In genomic region chr18:2662990-2663389, GRCh38 we compare ENCODE assay signal across 18 cellular contexts. TPM values are rescaled to one million over a fixed set of nuclear protein-coding genes. Genes with fewer than 3 reads are reported as not detected.
DNase-seq lines count a peak whose midpoint lies in the region; ATAC-seq, FAIRE-seq and TF ChIP-seq lines count a peak whose summit lies in the region.
"Had no signal": no experiment of that assay in that cellular context is flagged by ENCODE, and none has a peak within 500 bp of the region (broad histone marks: within the 10 kb centered on the region; RNA-seq: fewer than 3 reads in every experiment).

No MANE protein-coding gene starts in this region.

- WGBS in GM12878 (ENCODE audit: insufficient coverage, insufficient replicate concordance, low lambda C conversion rate, missing lambda C conversion rate): 18% methylated on average over 5 of the region's 5 CpGs

- H3K27ac ChIP-seq in GM12878 (ENCODE audit: control insufficient read depth, insufficient read depth): no peak overlapping the region
- H3K27ac ChIP-seq: parathyroid adenoma had no signal

- SMC1A ChIA-PET in GM12878 (lab: Charles Lee; ENCODE audit: uncharacterized antibody, unreplicated experiment): interaction anchor here (1.0 kb wide), 1 partner anchor 21 kb away, joined by 3 read pairs; no protein-coding TSS in a partner anchor

- TF ChIP-seq RAD21 in GM12878 (IDR thresholded peaks at IDR 0.05; ENCODE audit: insufficient read depth, low read depth, low read length): no peak

- peaks cover 73% of the 10 kb centered on the region for H3K4me1 Mint-ChIP-seq in activated T-cell treated with anti-CD3 and anti-CD28 coated beads, Interleukin-2, amount 50 U/mL, for 4 hours (ENCODE audit: low read depth)
- peaks cover 70% of the 10 kb centered on the region for H3K4me1 Mint-ChIP-seq in stimulated activated effector memory CD8-positive, alpha-beta T cell treated with anti-CD3 and anti-CD28 coated beads, Interleukin-12 subunit alpha, Interleukin-12 subunit beta, amount 100 ng/mL, for 72 hours

- no peak overlapping the region for H2AFZ ChIP-seq in GM12878 (ENCODE audit: control insufficient read depth, low read depth, low read length)
- H2AFZ ChIP-seq: parathyroid adenoma had no signal

- H3K4me2 ChIP-seq in GM12878 (ENCODE audit: control insufficient read depth, insufficient read depth): peak overlapping the region; percentile 11

- H3K9ac ChIP-seq in GM12878 (ENCODE audit: control insufficient read depth, insufficient read depth, low read length): no peak overlapping the region
- H3K9ac ChIP-seq: parathyroid adenoma had no signal

- in situ Hi-C loops in GM12878 (cut with MboI): no loop called here

- H3K27me3 Mint-ChIP-seq in activated T-cell treated with anti-CD3 and anti-CD28 coated beads, Interleukin-2, amount 50 U/mL, for 4 hours (ENCODE audit: low read depth): no peaks in the 10 kb centered on the region
- H3K27me3 Mint-ChIP-seq: activated naive CD4-positive, alpha-beta T cell treated with anti-CD3 and anti-CD28 coated beads, Interleukin-2, amount 10 ng/mL, durations not matched to agents 7 days and 5 days; brain had no signal

- peaks cover 5% of the 10 kb centered on the region; the same call in 2 of the 3 replicates for H3K9me3 ChIP-seq in GM12878 (replicated peaks; ENCODE audit: control insufficient read depth, insufficient read depth, low read length)
- H3K9me3 ChIP-seq: Caco-2, Peyer's patch had no signal

- no peak for TF ChIP-seq EP300 in GM12878 (IDR thresholded peaks at IDR 0.05; ENCODE audit: borderline replicate concordance in 1 of 2, control insufficient read depth in 1 of 2, low read depth in 2 of 2, low read length in 2 of 2)

- H3K27ac Mint-ChIP-seq in stimulated activated effector memory CD8-positive, alpha-beta T cell treated with anti-CD3 and anti-CD28 coated beads, Interleukin-12 subunit alpha, Interleukin-12 subunit beta, amount 100 ng/mL, for 72 hours: peak overlapping the region; percentile 68
- H3K27ac Mint-ChIP-seq: brain had no signal

- H4K20me1 ChIP-seq in GM12878 (ENCODE audit: control insufficient read depth, insufficient read depth): no peaks in the 10 kb centered on the region; the same call in 1 of the 2 replicates

- H3K4me3 Mint-ChIP-seq in activated T-cell treated with anti-CD3 and anti-CD28 coated beads, Interleukin-2, amount 50 U/mL, for 4 hours: peak overlapping the region; percentile 57
- H3K4me3 Mint-ChIP-seq in stimulated activated effector memory CD8-positive, alpha-beta T cell treated with anti-CD3 and anti-CD28 coated beads, Interleukin-12 subunit alpha, Interleukin-12 subunit beta, amount 100 ng/mL, for 72 hours: peak overlapping the region; percentile 34
- H3K4me3 Mint-ChIP-seq: activated naive CD4-positive, alpha-beta T cell treated with anti-CD3 and anti-CD28 coated beads, Interleukin-2, amount 10 ng/mL, durations not matched to agents 7 days and 5 days had no signal

- H3K36me3 Mint-ChIP-seq in activated T-cell treated with anti-CD3 and anti-CD28 coated beads, Interleukin-2, amount 50 U/mL, for 4 hours (ENCODE audit: insufficient read depth): peaks cover 37% of the 10 kb centered on the region
- H3K36me3 Mint-ChIP-seq in stimulated activated effector memory CD8-positive, alpha-beta T cell treated with anti-CD3 and anti-CD28 coated beads, Interleukin-12 subunit alpha, Interleukin-12 subunit beta, amount 100 ng/mL, for 72 hours: peaks cover 86% of the 10 kb centered on the region

- no peak for TF ChIP-seq CTCF in GM12878 (IDR thresholded peaks at IDR 0.05 in 2 of 3, conservative IDR thresholded peaks at IDR 0.05 in 1 of 3; ENCODE audit: control insufficient read depth in 2 of 3, extremely low read depth in 1 of 3, insufficient read depth in 1 of 3, low read depth in 3 of 3, low read length in 3 of 3)

- H3K4me3 ChIP-seq in GM12878: no peak overlapping the region
- H3K4me3 ChIP-seq: Peyer's patch had no signal

- no peaks in the 10 kb centered on the region for H3K9me3 Mint-ChIP-seq in activated T-cell treated with anti-CD3 and anti-CD28 coated beads, Interleukin-2, amount 50 U/mL, for 4 hours
- H3K9me3 Mint-ChIP-seq in stimulated activated effector memory CD8-positive, alpha-beta T cell treated with anti-CD3 and anti-CD28 coated beads, Interleukin-12 subunit alpha, Interleukin-12 subunit beta, amount 100 ng/mL, for 72 hours: no peaks in the 10 kb centered on the region

- POLR2A ChIA-PET in GM12878 (lab: Charles Lee): interaction anchor here (0.5 kb wide), 1 partner anchor 163 kb away, joined by 4 read pairs; no protein-coding TSS in a partner anchor

- CTCF ChIA-PET in GM12878 (lab: Yijun Ruan, JAX): interaction anchor here (1.3 kb wide), 1 partner anchor 11 kb away, joined by 4 read pairs; no protein-coding TSS in a partner anchor

- peaks cover 0 to 13% of the 10 kb centered on the region in 2 experiments; a peak in 2 of 4 replicates for H3K36me3 ChIP-seq in GM12878 (ENCODE audit: control insufficient read depth in 2 of 2, insufficient read depth in 2 of 2, low read length in 1 of 2)

- no peak for TF ChIP-seq POLR2A in GM12878 (IDR thresholded peaks at IDR 0.05; ENCODE audit: low read depth, low read length)

- no peak for DNase-seq in activated T-cell treated with anti-CD3 and anti-CD28 coated beads, Interleukin-2, amount 50 U/mL, for 4 hours
- DNase-seq in activated T-cell treated with anti-CD3 and anti-CD28 coated beads for 4 hours (no peak), GM12878 (ENCODE audit: low read depth, low spot score) (no peak), D341Med (ENCODE audit: low spot score) (no peak)
- no peak for DNase-seq in stimulated activated effector memory CD8-positive, alpha-beta T cell treated with anti-CD3 and anti-CD28 coated beads, Interleukin-12 subunit alpha, Interleukin-12 subunit beta, amount 100 ng/mL, for 72 hours (ENCODE audit: low spot score in 2 of 2)
- DNase-seq in stimulated activated CD4-positive, alpha-beta T cell treated with anti-CD3 and anti-CD28 coated beads, Interleukin-2, amount 100 ng/mL, for 24 hours: no peak
- DNase-seq: activated naive CD4-positive, alpha-beta T cell treated with anti-CD3 and anti-CD28 coated beads, Interleukin-2, amount 10 ng/mL, durations not matched to agents 7 days and 5 days; Caco-2; cortex of kidney; foreskin melanocyte; NCI-H1105; Peyer's patch; stimulated activated CD4-positive, alpha-beta T cell treated with anti-CD3 and anti-CD28 coated beads, Interleukin-2, amount 100 ng/mL, for 48 hours had no signal

- RAD21 ChIA-PET in GM12878 (lab: Charles Lee; ENCODE audit: unreplicated experiment): no interaction called here

- ATAC-seq in activated T-cell treated with anti-CD3 and anti-CD28 coated beads, Interleukin-2, amount 50 U/mL, for 4 hours: peak in 1 of 2 donors; percentile 27
- ATAC-seq in HG03520 (IDR thresholded peaks at IDR 0.05; ENCODE audit: unreplicated experiment) (peak; percentile 38), GM12878 (peak; percentile 75), GM21367 (IDR thresholded peaks at IDR 0.05; ENCODE audit: unreplicated experiment) (no peak)
- peak; percentile 60 for ATAC-seq in stimulated activated effector memory CD8-positive, alpha-beta T cell treated with anti-CD3 and anti-CD28 coated beads, Interleukin-12 subunit alpha, Interleukin-12 subunit beta, amount 100 ng/mL, for 72 hours
- ATAC-seq: SK-N-SH treated with all-trans-retinoic acid at 6 μM for 48 hours had no signal

- peaks cover 85% of the 10 kb centered on the region for H3K79me2 ChIP-seq in GM12878 (ENCODE audit: control insufficient read depth, insufficient read depth, low read length)

- no TSS peak for BruUV-seq in GM12878 (replicated peaks; lab: Mats Ljungman, UMichigan)

- FAIRE-seq in GM12878 (lab: Jason Lieb, UNC): no peak

- intact Hi-C loops in GM12878 (cut with micrococcal nuclease; ENCODE audit: unreplicated experiment): no loop called here

- H3K4me1 ChIP-seq in GM12878 (ENCODE audit: control insufficient read depth, insufficient read depth, low read length): peaks cover 3% of the 10 kb centered on the region

- H3K27me3 ChIP-seq in GM12878 (replicated peaks in 1 of 2; ENCODE audit: control insufficient read depth in 2 of 2, insufficient read depth in 2 of 2, low read length in 1 of 2): no peaks in the 10 kb centered on the region
- H3K27me3 ChIP-seq: Peyer's patch had no signal

TF ChIP-seq in GM12878, 131 proteins besides CTCF, POLR2A, EP300 and RAD21 (continues in another document):
- no peak for TF ChIP-seq SRF (IDR thresholded peaks at IDR 0.05; ENCODE audit: low read depth in 2 of 2, low read length in 2 of 2)
- TF ChIP-seq CHD2 (IDR thresholded peaks at IDR 0.05; ENCODE audit: borderline replicate concordance, low read depth, low read length): no peak
- TF ChIP-seq HDGF (IDR thresholded peaks at IDR 0.05): no peak
- TF ChIP-seq CHD4 (IDR thresholded peaks at IDR 0.05): no peak
- no peak for TF ChIP-seq BRCA1 (IDR thresholded peaks at IDR 0.05; ENCODE audit: low read depth, low read length)
- no peak for TF ChIP-seq ZNF274 (IDR thresholded peaks at IDR 0.05; ENCODE audit: insufficient read depth, insufficient read length)
- no peak for TF ChIP-seq RUNX3 (IDR thresholded peaks at IDR 0.05; ENCODE audit: low read length)

RNA-seq across cellular contexts. Expression of gene SMCHD1, which starts 7.5 kb away (rescaled TPM):
- 10 to 100 TPM; 60.4 to 63.5 (median 60.7) TPM for total RNA-seq in activated T-cell treated with anti-CD3 and anti-CD28 coated beads, Interleukin-2, amount 50 U/mL, for 4 hours
- 550 and 614 TPM in 2 replicates for total RNA-seq in GM12878 (2013; cell fraction: nucleolus; rRNA removed)
- total RNA-seq in GM12878 (2014; rRNA removed) (71.6 and 89.8 TPM in 2 replicates), GM12878 (2014; rRNA removed; fragmentation: Illumina TruSeq; extraction: Trizol) (110 and 115 TPM in 2 replicates), GM12878 (2021) (50.2 and 52.0 TPM in 2 replicates)
- 23.0 TPM for polyA plus RNA-seq in GM12878 (2011; ENCODE audit: low read depth)
- polyA plus RNA-seq in GM12878 (2011; rRNA removed) (67.5 and 103 TPM in 2 replicates), GM12878 (2014; fragmentation: Illumina TruSeq; extraction: Trizol) (64.2 and 87.8 TPM in 2 replicates), GM12878 (2014; fragmentation: Nextera tagmentation; extraction: Ambion mirVana) (1 to 10 TPM; 6.0 to 7.2 TPM), GM12878 (2014; rRNA removed) (44.0 and 45.4 TPM in 2 replicates), GM12878 (2016; fragmentation: Nextera tagmentation; extraction: Ambion mirVana) (10 to 100 TPM; 16.5 to 17.5 TPM)
- polyA plus RNA-seq in GM12878 (2011; cell fraction: cytosol; rRNA removed): 16.0 and 18.7 TPM in 2 replicates
- 72.0 and 77.0 TPM in 2 replicates for polyA plus RNA-seq in GM12878 (2011; cell fraction: nucleus; rRNA removed)
- polyA plus RNA-seq in GM12878 (2012): 30.4 and 40.3 TPM in 2 replicates
- 62.1 and 99.8 TPM in 2 replicates for polyA minus RNA-seq in GM12878 (2011; rRNA and poly(A)+ RNA removed)
- polyA minus RNA-seq in GM12878 (2011; cell fraction: cytosol; rRNA and poly(A)+ RNA removed): 42.8 and 52.2 TPM in 2 replicates
- 122 and 196 TPM in 2 replicates for polyA minus RNA-seq in GM12878 (2011; cell fraction: nucleus; rRNA and poly(A)+ RNA removed)
